1 cellular context compared by ENCODE assay signal in the genomic region with DNA sequence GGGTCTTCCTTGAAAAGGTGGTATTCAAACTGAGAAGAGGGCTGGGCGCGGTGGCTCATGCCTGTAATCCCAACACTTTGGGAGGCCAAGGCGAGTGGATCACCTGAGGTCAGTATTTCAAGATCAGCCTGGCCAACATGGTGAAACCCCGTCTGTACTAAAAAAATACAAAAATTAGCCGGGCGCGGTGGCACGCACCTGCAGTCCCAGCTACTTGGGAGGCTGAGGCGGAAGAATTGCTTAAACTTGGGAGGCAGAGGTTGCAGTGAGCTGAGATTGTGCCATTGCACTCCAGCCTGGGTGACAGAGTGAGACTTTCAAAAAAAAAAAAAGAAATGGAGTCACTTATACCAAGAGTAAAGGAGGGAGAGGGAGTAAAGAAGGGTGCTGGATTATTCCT.
TF ChIP-seq lines count a peak whose summit lies in the region.

No MANE protein-coding gene starts in this region.

TF ChIP-seq in GM12878, 131 proteins besides CTCF, POLR2A, EP300 and RAD21:
- TF ChIP-seq ZNF592 (IDR thresholded peaks at IDR 0.05): 0 out of 2 replicates have a peak, but pooled peaks have one; percentile 41
- TF ChIP-seq, protein P1, sequence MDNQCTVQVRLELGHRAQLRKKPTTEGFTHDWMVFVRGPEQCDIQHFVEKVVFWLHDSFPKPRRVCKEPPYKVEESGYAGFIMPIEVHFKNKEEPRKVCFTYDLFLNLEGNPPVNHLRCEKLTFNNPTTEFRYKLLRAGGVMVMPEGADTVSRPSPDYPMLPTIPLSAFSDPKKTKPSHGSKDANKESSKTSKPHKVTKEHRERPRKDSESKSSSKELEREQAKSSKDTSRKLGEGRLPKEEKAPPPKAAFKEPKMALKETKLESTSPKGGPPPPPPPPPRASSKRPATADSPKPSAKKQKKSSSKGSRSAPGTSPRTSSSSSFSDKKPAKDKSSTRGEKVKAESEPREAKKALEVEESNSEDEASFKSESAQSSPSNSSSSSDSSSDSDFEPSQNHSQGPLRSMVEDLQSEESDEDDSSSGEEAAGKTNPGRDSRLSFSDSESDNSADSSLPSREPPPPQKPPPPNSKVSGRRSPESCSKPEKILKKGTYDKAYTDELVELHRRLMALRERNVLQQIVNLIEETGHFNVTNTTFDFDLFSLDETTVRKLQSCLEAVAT (IDR thresholded peaks at IDR 0.05): peak; percentile 93
